In genomic region chr18:58970943-58971799, GRCh38 we compare ENCODE assay signal across 1 cellular context.
A peak's percentile ranks its signal among the peaks of the same experiment; 100 is the strongest.
TF ChIP-seq lines count a peak whose summit lies in the region.

No MANE protein-coding gene starts in this region.

TF ChIP-seq in GM12878, 131 proteins besides CTCF, POLR2A, EP300 and RAD21 (continued from another document and continues in another):
- TF ChIP-seq CUX1 (IDR thresholded peaks at IDR 0.05; ENCODE audit: insufficient replicate concordance, low read depth, low read length) (no peak), RFX5 (IDR thresholded peaks at IDR 0.05; ENCODE audit: low read depth, low read length) (no peak), PBX3 (IDR thresholded peaks at IDR 0.05; ENCODE audit: insufficient replicate concordance, low read depth, low read length) (no peak), FOXK2 (IDR thresholded peaks at IDR 0.05) (no peak), HCFC1 (IDR thresholded peaks at IDR 0.05; ENCODE audit: low read length) (no peak), ATF3 (IDR thresholded peaks at IDR 0.05; ENCODE audit: borderline replicate concordance, extremely low read depth, low read depth, low read length) (no peak), CBX3 (IDR thresholded peaks at IDR 0.05; ENCODE audit: borderline replicate concordance, low read depth) (no peak), IRF5 (IDR thresholded peaks at IDR 0.05; ENCODE audit: borderline replicate concordance) (no peak), MEF2A (IDR thresholded peaks at IDR 0.05; ENCODE audit: insufficient read depth, low read depth, low read length) (0 out of 2 replicates have a peak, but pooled peaks have one; percentile 19), KDM1A (IDR thresholded peaks at IDR 0.05; ENCODE audit: borderline replicate concordance) (no peak), ZBTB11 (CRISPR knock-in tag; IDR thresholded peaks at IDR 0.05) (no peak), RCOR1 (conservative IDR thresholded peaks at IDR 0.05; ENCODE audit: low read depth, low read length) (no peak), JUND (IDR thresholded peaks at IDR 0.05; ENCODE audit: low read depth, low read length) (no peak), ZBTB4 (CRISPR knock-in tag; IDR thresholded peaks at IDR 0.05) (no peak), CBFB (IDR thresholded peaks at IDR 0.05; ENCODE audit: low read depth) (no peak), TCF3 (IDR thresholded peaks at IDR 0.05; ENCODE audit: borderline replicate concordance, insufficient read depth, low read depth, low read length) (0 out of 2 replicates have a peak, but pooled peaks have one; percentile 55), ZBED1 (IDR thresholded peaks at IDR 0.05; ENCODE audit: borderline replicate concordance) (no peak), IKZF2 (IDR thresholded peaks at IDR 0.05) (no peak; a peak in 1 of 4 replicates), NR2C1 (IDR thresholded peaks at IDR 0.05) (no peak), SMARCA5 (IDR thresholded peaks at IDR 0.05) (no peak), GATAD2B (conservative IDR thresholded peaks at IDR 0.05; ENCODE audit: low read depth) (no peak), MEF2B (IDR thresholded peaks at IDR 0.05; ENCODE audit: partially characterized antibody, poor library complexity, severe bottlenecking) (peak; percentile 37), CEBPB (IDR thresholded peaks at IDR 0.05; ENCODE audit: borderline replicate concordance in 1 of 2, low read depth in 2 of 2, low read length in 2 of 2) (no peak), YY1 (IDR thresholded peaks at IDR 0.05; ENCODE audit: low read depth, low read length) (no peak), MTA3 (IDR thresholded peaks at IDR 0.05; ENCODE audit: borderline replicate concordance, low read length) (no peak), ZBTB40 (IDR thresholded peaks at IDR 0.05; ENCODE audit: borderline replicate concordance) (no peak), PRDM15 (CRISPR knock-in tag; IDR thresholded peaks at IDR 0.05) (0 out of 2 replicates have a peak, but pooled peaks have one; percentile 54), USF2 (IDR thresholded peaks at IDR 0.05; ENCODE audit: borderline replicate concordance, low read depth, low read length) (peak; percentile 28; the same call in 1 of the 2 replicates), EZH2 (IDR thresholded peaks at IDR 0.05; ENCODE audit: borderline replicate concordance, control insufficient read depth, low read depth, low read length) (no peak), ZSCAN29 (IDR thresholded peaks at IDR 0.05) (peak; percentile 65; the same call in 1 of the 2 replicates), ZNF207 (IDR thresholded peaks at IDR 0.05; ENCODE audit: borderline replicate concordance) (no peak)
